Comparison of ENCODE assay signal across 8 cellular contexts in the genomic region with DNA sequence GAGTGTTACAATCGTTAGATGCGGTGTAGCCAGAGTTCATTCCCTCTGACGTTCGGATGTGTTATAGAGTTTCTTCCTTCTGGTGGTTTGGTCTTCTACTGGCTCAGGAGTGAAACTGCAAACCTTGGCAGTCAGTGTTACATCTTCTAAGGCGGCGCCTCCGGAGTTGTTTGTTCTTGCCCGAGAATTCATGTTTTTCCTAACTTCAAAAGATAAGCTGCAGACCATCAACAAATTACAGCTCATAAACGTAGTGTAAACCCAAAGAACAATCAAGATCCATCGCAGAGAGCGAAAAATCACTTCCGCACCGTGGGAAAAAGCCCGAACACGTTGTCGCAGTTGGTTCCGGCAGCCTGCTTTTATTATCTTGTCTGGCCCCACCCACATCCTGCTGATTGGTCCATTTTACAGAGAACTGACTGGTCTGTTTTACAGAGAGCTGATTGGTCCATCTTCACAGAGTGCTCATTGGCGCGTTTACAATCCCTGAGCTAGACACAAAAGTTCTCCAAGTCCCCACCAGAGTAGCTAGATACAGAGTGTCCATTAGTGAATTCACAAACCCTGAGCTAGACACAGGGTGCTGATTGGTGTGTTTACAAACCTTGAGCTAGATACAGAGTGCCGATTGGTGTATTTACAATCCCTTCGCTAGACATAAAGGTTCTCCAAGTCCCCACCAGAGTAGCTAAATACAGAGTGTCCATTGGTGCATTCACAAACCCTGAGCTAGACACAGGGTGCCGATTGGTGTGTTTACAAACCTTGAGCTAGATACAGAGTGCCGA. TPM values are rescaled to one million over a fixed set of nuclear protein-coding genes. Genes with fewer than 3 reads are reported as not detected.
DNase-seq lines count a peak whose midpoint lies in the region; ATAC-seq and TF ChIP-seq lines count a peak whose summit lies in the region.
"Not testable (repeated sequence)": the region's sequence is repeated elsewhere in the genome, so short reads cannot be mapped to it uniquely, and the experiment has no call there.

No MANE protein-coding gene starts in this region.

- H3K4me3 ChIP-seq in Loucy (ENCODE audit: low read length, poor library complexity, severe bottlenecking) (peak overlapping the region; percentile 73), retinal pigment epithelial cell (ENCODE audit: low read length) (peak overlapping the region; percentile 55), upper lobe of right lung (peak overlapping the region; percentile 74)

- H3K27me3 ChIP-seq in Loucy (ENCODE audit: insufficient read depth, low read length, poor library complexity, severe bottlenecking); upper lobe of right lung: not testable (repeated sequence)

- POLR2A ChIA-PET in activated CD4-positive, alpha-beta memory T cell treated with anti-CD3 and anti-CD28 coated beads for 36 hours (lab: Charles Lee), result interaction anchor here (0.7 to 3.4 kb wide), 12 partner anchors 10 to 1734 kb away, joined by 3 to 24 read pairs (median 4); partner anchors contain the start of gene TRIM27

- H3K9me3 Mint-ChIP-seq in activated CD4-positive, alpha-beta memory T cell treated with anti-CD3 and anti-CD28 coated beads for 36 hours, result not testable (repeated sequence)

- ATAC-seq in upper lobe of right lung, result not testable (repeated sequence)

- H3K4me2 ChIP-seq in Loucy (ENCODE audit: low read depth, low read length, poor library complexity, severe bottlenecking), result peak overlapping the region; percentile 88

- peaks cover 20% of the 10 kb centered on the region for H3K4me1 ChIP-seq in Loucy (ENCODE audit: insufficient read depth, low read length, poor library complexity, severe bottlenecking)
- H3K4me1 ChIP-seq in upper lobe of right lung, result not testable (repeated sequence)

- not testable (repeated sequence) for H3K36me3 ChIP-seq in Loucy (ENCODE audit: insufficient read depth, low read length); upper lobe of right lung

- H3K27ac ChIP-seq in upper lobe of right lung, result peak overlapping the region; percentile 89

- peak overlapping the region; percentile 78 for H3K9ac ChIP-seq in Loucy (ENCODE audit: low read depth, low read length, poor library complexity, severe bottlenecking)

- intact Hi-C loops in activated CD4-positive, alpha-beta memory T cell treated with anti-CD3 and anti-CD28 coated beads for 36 hours (cut with micrococcal nuclease), result loop anchor here (10.0 kb wide), 2 partner anchors 1031 to 1721 kb away; a partner anchor contains a TSS
- intact Hi-C loops in upper lobe of right lung (cut with DNase I), result not testable (repeated sequence)

- CTCF ChIA-PET in activated CD4-positive, alpha-beta memory T cell treated with anti-CD3 and anti-CD28 coated beads for 36 hours (lab: Charles Lee), result interaction anchor here (0.9 to 8.8 kb wide), 7 partner anchors 19 to 116 kb away, joined by 3 to 97 read pairs (median 4); partner anchors contain the start of gene TRIM27

- H3K36me3 Mint-ChIP-seq in activated CD4-positive, alpha-beta memory T cell treated with anti-CD3 and anti-CD28 coated beads for 36 hours, result not testable (repeated sequence)

- not testable (repeated sequence) for H3K79me2 ChIP-seq in Loucy (ENCODE audit: insufficient read depth, low read length)

- H3F3A ChIP-seq in Loucy (ENCODE audit: low read depth), result not testable (repeated sequence)

- peak overlapping the region; percentile 67; the same call in 1 of the 2 replicates for H2AFZ ChIP-seq in Loucy (ENCODE audit: low read length)

- peaks cover 38% of the 10 kb centered on the region for H3K4me1 Mint-ChIP-seq in activated CD4-positive, alpha-beta memory T cell treated with anti-CD3 and anti-CD28 coated beads for 36 hours (ENCODE audit: low read depth)

- H3K4me3 Mint-ChIP-seq in activated CD4-positive, alpha-beta memory T cell treated with anti-CD3 and anti-CD28 coated beads for 36 hours, result peak overlapping the region; percentile 79

- not testable (repeated sequence) for H4K20me1 ChIP-seq in Loucy (ENCODE audit: insufficient read depth, low read length, poor library complexity, severe bottlenecking)

- not testable (repeated sequence) for H3K9me2 ChIP-seq in Loucy (replicated peaks; ENCODE audit: low read depth, low read length)

- H3K9me3 ChIP-seq in Loucy (ENCODE audit: insufficient read depth, low read depth, low read length); upper lobe of right lung: not testable (repeated sequence)

- H3K27ac Mint-ChIP-seq in activated CD4-positive, alpha-beta memory T cell treated with anti-CD3 and anti-CD28 coated beads for 36 hours, result peak overlapping the region; percentile 88

- TF ChIP-seq CTCF in Loucy (conservative IDR thresholded peaks at IDR 0.05; ENCODE audit: low read length); retinal pigment epithelial cell (conservative IDR thresholded peaks at IDR 0.05; ENCODE audit: low read depth, low read length); upper lobe of right lung (IDR thresholded peaks at IDR 0.05): not testable (repeated sequence)

- DNase-seq in ELR (ENCODE audit: low read depth) (peak; percentile 46), cerebellar cortex (ENCODE audit: low spot score) (peak; percentile 57), islet precursor cell (peak; percentile 84)
- peak; percentile 80 for DNase-seq in activated CD4-positive, alpha-beta memory T cell treated with anti-CD3 and anti-CD28 coated beads for 36 hours
- DNase-seq in retinal pigment epithelial cell (ENCODE audit: low read depth); upper lobe of right lung: not testable (repeated sequence)

- not testable (repeated sequence) for H3K27me3 Mint-ChIP-seq in activated CD4-positive, alpha-beta memory T cell treated with anti-CD3 and anti-CD28 coated beads for 36 hours

TF ChIP-seq in PFSK-1, 5 proteins besides CTCF, POLR2A, EP300 and RAD21:
- 0 out of 2 replicates have a peak, but pooled peaks have one; percentile 4 for TF ChIP-seq TAF1 (IDR thresholded peaks at IDR 0.05; ENCODE audit: borderline replicate concordance, insufficient read depth, low read length)
- peak; percentile 79 for TF ChIP-seq POLR2AphosphoS5 (IDR thresholded peaks at IDR 0.05; ENCODE audit: low read depth, low read length)
TF ChIP-seq in PFSK-1: peak in this region for 2; not testable (repeated sequence) for 3.

RNA-seq across cellular contexts. Expression of gene TRIM27, which starts 58.0 kb away (rescaled TPM):
- 76.1 TPM for polyA plus RNA-seq in PFSK-1 (2012; ENCODE audit: insufficient read length, low read depth)
- total RNA-seq in activated CD4-positive, alpha-beta memory T cell treated with anti-CD3 and anti-CD28 coated beads for 36 hours, result 10 to 100 TPM; 49.7 to 54.6 TPM
- 49.9 TPM for total RNA-seq in upper lobe of right lung
